ENCODE assay signal across 8 cellular contexts in the genomic region with DNA sequence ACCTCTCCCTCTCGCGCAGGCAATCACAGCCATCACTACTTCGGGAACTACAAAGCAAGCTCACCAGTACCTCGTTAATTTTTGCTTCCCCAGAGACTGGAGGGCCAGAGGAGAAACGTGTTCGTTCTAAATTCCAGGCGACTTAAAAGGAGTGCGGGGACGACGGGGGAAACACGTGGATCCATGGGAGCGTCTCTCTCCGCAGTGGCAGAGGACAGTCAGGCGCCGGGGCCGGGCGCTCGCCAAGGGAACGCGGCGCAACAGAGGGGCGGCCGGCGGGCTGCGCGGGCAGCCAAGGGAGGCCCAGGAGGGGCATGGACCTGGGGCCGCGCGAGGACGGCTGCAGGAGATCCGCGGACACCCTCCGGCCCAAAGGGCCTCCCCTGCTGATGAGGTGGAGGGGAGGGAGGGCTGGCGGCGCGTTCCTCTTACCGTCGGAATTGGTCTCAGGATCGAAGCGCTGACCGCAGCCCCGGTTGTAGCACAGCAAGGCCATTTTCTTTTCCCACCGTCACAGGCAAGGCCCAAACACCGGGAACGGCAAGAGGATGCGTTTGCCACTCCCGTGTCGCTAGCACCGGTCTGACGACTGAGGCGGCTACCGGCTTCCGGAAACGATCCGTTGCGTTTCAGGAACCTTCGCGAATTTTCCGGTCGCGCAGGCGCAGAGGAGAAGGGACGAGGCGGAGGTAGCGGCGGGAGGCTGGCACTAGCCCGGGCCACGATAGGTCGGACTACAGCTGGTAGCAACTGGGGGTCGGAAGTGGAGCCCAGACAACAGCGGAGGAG. TPM values are rescaled to one million over a fixed set of nuclear protein-coding genes. Genes with fewer than 3 reads are reported as not detected.
DNase-seq lines count a peak whose midpoint lies in the region; ATAC-seq, FAIRE-seq and TF ChIP-seq lines count a peak whose summit lies in the region.

A gene (minus strand): TSS at position 591 of the 789 bp plus-strand sequence. CDS start 95 bp downstream, at position 496.

- TF ChIP-seq RAD21 in HepG2 (CRISPR knock-in tag; IDR thresholded peaks at IDR 0.05), result no peak

- H3K4me1 Mint-ChIP-seq in CD14-positive monocyte, result peaks cover 42% of the 10 kb centered on the region

- H3K9ac ChIP-seq in HepG2 (ENCODE audit: insufficient read depth, low read depth, low read length), result peak within 1 kb of the TSS; percentile 85

- DNase-seq in CD14-positive monocyte (ENCODE audit: low spot score), result peak; percentile 87
- DNase-seq in NCI-H774 (lab: John Stamatoyannopoulos, UW), result peak; percentile 95
- DNase-seq in activated CD4-positive, alpha-beta T cell treated with anti-CD3 and anti-CD28 coated beads, Interleukin-2, amount 50 U/mL, for 4 hours, result peak; percentile 89 to 90
- DNase-seq in dermis microvascular lymphatic vessel endothelial cell (ENCODE audit: low read depth in 2 of 2), result peak; percentile 80 to 86
- peak; percentile 80 for DNase-seq in HepG2 (ENCODE audit: low spot score)
- peak; percentile 94 for DNase-seq in stimulated activated CD4-positive, alpha-beta T cell treated with anti-CD3 and anti-CD28 coated beads, Interleukin-4, amount 100 ng/mL, for 1 hour

- peak within 1 kb of the TSS; percentile 80 to 83 (median 82) for H3K4me3 ChIP-seq in HepG2 (replicated peaks in 1 of 3; ENCODE audit: insufficient read depth in 1 of 3, low read depth in 2 of 3, low read length in 3 of 3)

- peak; percentile 79 for ATAC-seq in GM19351 (IDR thresholded peaks at IDR 0.05; ENCODE audit: unreplicated experiment)
- peak; percentile 88 for ATAC-seq in HG03520 (IDR thresholded peaks at IDR 0.05; ENCODE audit: unreplicated experiment)
- ATAC-seq in HepG2, result peak; percentile 95

- in situ Hi-C loops in HepG2 (cut with HindIII; ENCODE audit: extremely low pct_ligation_motif_present, low pct_unique_long_range_greater_than_20kb), result no loop called here

- CTCF ChIA-PET in HepG2 (lab: Yijun Ruan, JAX; ENCODE audit: low intra/inter-chr PET ratio, low total read pairs), result no interaction called here

- H3K27ac Mint-ChIP-seq in CD14-positive monocyte, result peak within 1 kb of the TSS; percentile 86 to 95 (median 91)

- TF ChIP-seq CTCF in CD14-positive monocyte (IDR thresholded peaks at IDR 0.05) (no peak), HepG2 (CRISPR knock-in tag; IDR thresholded peaks at IDR 0.05) (no peak)

- H2AFZ ChIP-seq in HepG2 (ENCODE audit: low read length), result peak within 1 kb of the TSS; percentile 37

- TF ChIP-seq EP300 in HepG2 (IDR thresholded peaks at IDR 0.05; ENCODE audit: low read depth in 2 of 2, low read length in 2 of 2) (peak in 1 of 2 experiments; percentile 69; a peak in 2 of 4 replicates), HepG2 (CRISPR knock-in tag; IDR thresholded peaks at IDR 0.05; ENCODE audit: borderline replicate concordance) (no peak)

- no peaks in the 10 kb centered on the region for H3K9me3 Mint-ChIP-seq in CD14-positive monocyte

- BruUV-seq in HepG2 (replicated peaks; lab: Mats Ljungman, UMichigan), result TSS peak; percentile 64

- POLR2A ChIA-PET in HepG2 (lab: Yijun Ruan, JAX), result interaction anchor here (1.0 to 1.6 kb wide), 2 partner anchors 18 to 88 kb away, joined by 3 to 8 read pairs; no protein-coding TSS in a partner anchor

- H4K20me1 ChIP-seq in HepG2 (ENCODE audit: insufficient read depth, low read length), result peaks cover 25% of the 10 kb centered on the region

- no peak for FAIRE-seq in HepG2 (lab: Jason Lieb, UNC)

- H3K27ac ChIP-seq in HepG2 (ENCODE audit: extremely low read length, insufficient read depth, low read length), result peak within 1 kb of the TSS; percentile 76

- no peaks in the 10 kb centered on the region for H3K36me3 ChIP-seq in HepG2 (replicated peaks in 1 of 2; ENCODE audit: control insufficient read depth in 1 of 2, insufficient read depth in 2 of 2, low read length in 2 of 2)

- intact Hi-C loops in CD14-positive monocyte (cut with micrococcal nuclease) (no loop called here), HepG2 (cut with micrococcal nuclease; ENCODE audit: unreplicated experiment) (no loop called here)

- H3K4me1 ChIP-seq in HepG2 (ENCODE audit: insufficient read depth, low read length), result peaks cover 32% of the 10 kb centered on the region

- no peaks in the 10 kb centered on the region for H3K9me3 ChIP-seq in HepG2 (ENCODE audit: low read length)

- no peaks in the 10 kb centered on the region; a peak in 1 of 5 replicates for H3K27me3 ChIP-seq in HepG2 (ENCODE audit: control insufficient read depth in 1 of 2, insufficient read depth in 2 of 2, low read length in 2 of 2)

- H3K27me3 Mint-ChIP-seq in CD14-positive monocyte (ENCODE audit: low read depth in 3 of 3), result no peaks in the 10 kb centered on the region

- peak; percentile 86 to 90 for TF ChIP-seq POLR2A in HepG2 (IDR thresholded peaks at IDR 0.05; ENCODE audit: insufficient read depth in 1 of 2, low read depth in 2 of 2, low read length in 2 of 2)

- peak within 1 kb of the TSS; percentile 90 for H3K4me2 ChIP-seq in HepG2 (ENCODE audit: low read depth, low read length)

- WGBS in HepG2 (ENCODE audit: low lambda C conversion rate), result 0% methylated on average over 13 of the region's 71 CpGs

- H3K79me2 ChIP-seq in HepG2 (ENCODE audit: insufficient read depth, low read length), result peaks cover 53% of the 10 kb centered on the region

- H3K4me3 Mint-ChIP-seq in CD14-positive monocyte, result peak within 1 kb of the TSS; percentile 98 to 99

- H3K36me3 Mint-ChIP-seq in CD14-positive monocyte, result peaks cover 8 to 11% of the 10 kb centered on the region in 2 donors

TF ChIP-seq in HepG2, 621 proteins besides CTCF, POLR2A, EP300 and RAD21 (continues in another document):
- TF ChIP-seq ZNF644 (CRISPR knock-in tag; IDR thresholded peaks at IDR 0.05; ENCODE audit: low read depth), result no peak
- TF ChIP-seq, protein P1, sequence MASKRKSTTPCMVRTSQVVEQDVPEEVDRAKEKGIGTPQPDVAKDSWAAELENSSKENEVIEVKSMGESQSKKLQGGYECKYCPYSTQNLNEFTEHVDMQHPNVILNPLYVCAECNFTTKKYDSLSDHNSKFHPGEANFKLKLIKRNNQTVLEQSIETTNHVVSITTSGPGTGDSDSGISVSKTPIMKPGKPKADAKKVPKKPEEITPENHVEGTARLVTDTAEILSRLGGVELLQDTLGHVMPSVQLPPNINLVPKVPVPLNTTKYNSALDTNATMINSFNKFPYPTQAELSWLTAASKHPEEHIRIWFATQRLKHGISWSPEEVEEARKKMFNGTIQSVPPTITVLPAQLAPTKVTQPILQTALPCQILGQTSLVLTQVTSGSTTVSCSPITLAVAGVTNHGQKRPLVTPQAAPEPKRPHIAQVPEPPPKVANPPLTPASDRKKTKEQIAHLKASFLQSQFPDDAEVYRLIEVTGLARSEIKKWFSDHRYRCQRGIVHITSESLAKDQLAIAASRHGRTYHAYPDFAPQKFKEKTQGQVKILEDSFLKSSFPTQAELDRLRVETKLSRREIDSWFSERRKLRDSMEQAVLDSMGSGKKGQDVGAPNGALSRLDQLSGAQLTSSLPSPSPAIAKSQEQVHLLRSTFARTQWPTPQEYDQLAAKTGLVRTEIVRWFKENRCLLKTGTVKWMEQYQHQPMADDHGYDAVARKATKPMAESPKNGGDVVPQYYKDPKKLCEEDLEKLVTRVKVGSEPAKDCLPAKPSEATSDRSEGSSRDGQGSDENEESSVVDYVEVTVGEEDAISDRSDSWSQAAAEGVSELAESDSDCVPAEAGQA (IDR thresholded peaks at IDR 0.05; ENCODE audit: low read depth), result peak; percentile 47; the same call in 1 of the 2 replicates
- TF ChIP-seq, protein P1 (CRISPR knock-in tag; IDR thresholded peaks at IDR 0.05; ENCODE audit: borderline replicate concordance), result no peak

RNA-seq across cellular contexts. Expression of the gene that starts here (rescaled TPM):
- polyA plus RNA-seq in CD14-positive monocyte (1 to 10 TPM; 4.2 to 8.4 TPM), HepG2 (2011; rRNA removed) (16.8 and 19.1 TPM in 2 replicates)
- total RNA-seq in dermis microvascular lymphatic vessel endothelial cell (21.1 and 23.4 TPM in 2 replicates), HepG2 (2016; rRNA removed; fragmentation: Illumina TruSeq; extraction: Trizol) (73.5 and 120 TPM in 2 replicates)
- total RNA-seq in HepG2 (2016; cell fraction: cytosol; rRNA removed; fragmentation: Illumina TruSeq; extraction: Trizol; ENCODE audit: low read depth), result 8.6 and 12.4 TPM in 2 replicates
- total RNA-seq in HepG2 (2016; cell fraction: insoluble cytoplasmic fraction; rRNA removed; fragmentation: Illumina TruSeq; extraction: Trizol), result 77.7 and 131 TPM in 2 replicates
- 21.5 and 21.9 TPM in 2 replicates for total RNA-seq in HepG2 (2016; cell fraction: membrane; rRNA removed; fragmentation: Illumina TruSeq; extraction: Trizol)
- 61.7 and 64.3 TPM in 2 replicates for total RNA-seq in HepG2 (2016; cell fraction: nucleus; rRNA removed; fragmentation: Illumina TruSeq; extraction: Trizol)
- 14.7 and 23.5 TPM in 2 replicates for polyA plus RNA-seq in HepG2 (2011; cell fraction: cytosol; rRNA removed)
- 14.9 and 17.8 TPM in 2 replicates for polyA plus RNA-seq in HepG2 (2011; cell fraction: nucleus; rRNA removed)
- 21.4 and 44.2 TPM in 2 replicates for polyA plus RNA-seq in HepG2 (2012)
- 5.1 and 6.2 TPM in 2 replicates for polyA plus RNA-seq in HepG2 (2016; cell fraction: cytosol; fragmentation: Illumina TruSeq; extraction: Trizol; ENCODE audit: low read depth)
- 159 and 173 TPM in 2 replicates for polyA plus RNA-seq in HepG2 (2016; cell fraction: insoluble cytoplasmic fraction; fragmentation: Illumina TruSeq; extraction: Trizol; ENCODE audit: low read depth)
- 13.2 and 13.9 TPM in 2 replicates for polyA plus RNA-seq in HepG2 (2016; cell fraction: membrane; fragmentation: Illumina TruSeq; extraction: Trizol; ENCODE audit: low read depth)
- 94.3 and 97.6 TPM in 2 replicates for polyA plus RNA-seq in HepG2 (2016; cell fraction: nucleus; fragmentation: Illumina TruSeq; extraction: Trizol; ENCODE audit: insufficient read depth, low read depth)
- 46.2 and 154 TPM in 2 replicates for polyA minus RNA-seq in HepG2 (2011; rRNA and poly(A)+ RNA removed; ENCODE audit: low replicate concordance)
- 10.7 and 16.1 TPM in 2 replicates for polyA minus RNA-seq in HepG2 (2011; cell fraction: cytosol; rRNA and poly(A)+ RNA removed)
- 93.9 and 120 TPM in 2 replicates for polyA minus RNA-seq in HepG2 (2011; cell fraction: nucleus; rRNA and poly(A)+ RNA removed)

Comparison
In these comparisons a context has a peak if more than half of its experiments do, and no peak if none do; other contexts are left out.
1. Peak in every context shown above with its lines: DNase-seq, ATAC-seq, H3K4me3 ChIP-seq and H3K27ac ChIP-seq.